ENCODE assay signal across 15 cellular contexts in the genomic region with DNA sequence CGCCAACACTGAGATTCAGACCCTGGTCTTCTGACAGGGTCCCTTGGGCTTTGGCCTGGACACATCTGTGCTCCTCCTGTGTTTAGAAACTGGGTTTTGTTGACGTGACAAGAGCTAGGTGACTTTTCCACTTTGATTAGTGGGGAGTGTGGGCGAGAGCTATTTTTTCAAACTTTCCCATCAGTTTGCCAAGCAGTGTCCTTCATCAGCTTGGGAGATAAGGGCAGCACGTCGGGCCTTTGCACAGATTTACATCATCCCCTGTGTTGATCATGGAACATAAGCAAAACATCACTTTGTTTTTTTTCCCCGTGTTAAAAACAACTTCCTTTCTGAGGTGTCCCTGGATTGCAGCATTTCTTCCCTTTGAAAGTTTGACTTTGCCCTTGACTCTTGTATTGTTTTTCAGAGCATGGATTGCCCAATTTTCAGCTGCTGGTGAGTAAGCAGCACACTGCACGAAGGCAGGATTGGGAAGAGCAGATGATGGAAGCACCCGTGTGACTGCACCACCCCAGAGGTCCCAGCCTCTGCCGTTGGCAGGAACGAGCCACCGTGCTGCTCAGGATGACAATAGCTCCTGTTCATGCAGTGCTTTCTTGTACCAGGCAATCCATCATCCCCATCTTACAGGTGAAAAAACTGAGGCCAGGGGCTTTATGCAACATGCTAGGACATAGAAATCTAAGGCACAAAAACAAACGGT. TPM values are rescaled to one million over a fixed set of nuclear protein-coding genes. Genes with fewer than 3 reads are reported as not detected.
DNase-seq lines count a peak whose midpoint lies in the region; ATAC-seq and TF ChIP-seq lines count a peak whose summit lies in the region.
"Had no signal": no experiment of that assay in that cellular context is flagged by ENCODE, and none has a peak within 500 bp of the region (broad histone marks: within the 10 kb centered on the region; RNA-seq: fewer than 3 reads in every experiment).

No MANE protein-coding gene starts in this region.

- in situ Hi-C loops in mammary epithelial cell (cut with MboI; ENCODE audit: low sequenced_read_pairs in 2 of 2) = no loop called here

- WGBS in mammary epithelial cell (ENCODE audit: low coverage, missing lambda C conversion rate) = 74% methylated on average over 10 of the region's 12 CpGs
- WGBS in hepatocyte (ENCODE audit: low lambda C conversion rate, missing lambda C conversion rate) = 74% methylated on average over 12 of the region's 12 CpGs

- H3K4me2 ChIP-seq in mammary epithelial cell (ENCODE audit: insufficient read depth, low read depth, low read length) (no peak overlapping the region), hepatocyte (no peak overlapping the region)
- H3K4me2 ChIP-seq: BLaER1 had no signal

- CTCF ChIA-PET in mammary epithelial cell (lab: Charles Lee; ENCODE audit: low non-redundant PET) = no interaction called here

- no peak overlapping the region for H3K27ac Mint-ChIP-seq in natural killer cell treated with Interleukin-12 subunit alpha and Interleukin-12 subunit beta and Interleukin-15 and Interleukin-18, amount 100 ng/mL, for 72 hours
- H3K27ac Mint-ChIP-seq: activated naive CD8-positive, alpha-beta T cell treated with anti-CD3 and anti-CD28 coated beads for 36 hours; stimulated activated naive B cell treated with anti-CD40 and anti-IgM and Interleukin-4, amounts not matched to agents 10 μg/mL and 1 μg/mL and 100 μg/mL, for 72 hours had no signal

- H3K36me3 ChIP-seq in mammary epithelial cell (ENCODE audit: insufficient read depth, low read length) = no peaks in the 10 kb centered on the region
- H3K36me3 ChIP-seq in hepatocyte (replicated peaks; ENCODE audit: insufficient read depth, low read depth) = no peaks in the 10 kb centered on the region
- H3K36me3 ChIP-seq: BLaER1 had no signal

- dilution Hi-C loops in mammary epithelial cell (cut with HindIII; ENCODE audit: low sequenced_read_pairs) = no loop called here

- BruUV-seq in mammary epithelial cell (replicated peaks; lab: Mats Ljungman, UMichigan) = no TSS peak

- H3K4me1 Mint-ChIP-seq in natural killer cell treated with Interleukin-12 subunit alpha and Interleukin-12 subunit beta and Interleukin-15 and Interleukin-18, amount 100 ng/mL, for 72 hours (ENCODE audit: low read depth in 2 of 2) = no peaks in the 10 kb centered on the region
- H3K4me1 Mint-ChIP-seq: activated naive CD8-positive, alpha-beta T cell treated with anti-CD3 and anti-CD28 coated beads for 36 hours; stimulated activated naive B cell treated with anti-CD40 and anti-IgM and Interleukin-4, amounts not matched to agents 10 μg/mL and 1 μg/mL and 100 μg/mL, for 72 hours had no signal

- H4K20me1 ChIP-seq in mammary epithelial cell (ENCODE audit: insufficient read depth, low read length) (no peaks in the 10 kb centered on the region), hepatocyte (ENCODE audit: insufficient read depth, poor library complexity, severe bottlenecking) (no peaks in the 10 kb centered on the region)
- H4K20me1 ChIP-seq: BLaER1 had no signal

- H3K79me2 ChIP-seq in mammary epithelial cell (ENCODE audit: insufficient read depth, low read length) = no peaks in the 10 kb centered on the region
- H3K79me2 ChIP-seq in hepatocyte = no peaks in the 10 kb centered on the region

- ATAC-seq in natural killer cell treated with Interleukin-12 subunit alpha and Interleukin-12 subunit beta and Interleukin-15 and Interleukin-18, amount 100 ng/mL, for 72 hours = no peak
- ATAC-seq: stimulated activated naive B cell treated with anti-CD40 and anti-IgM and Interleukin-4, amounts not matched to agents 10 μg/mL and 1 μg/mL and 100 μg/mL, for 72 hours had no signal

- H2AFZ ChIP-seq in mammary epithelial cell (ENCODE audit: low read depth, low read length) (no peak overlapping the region), hepatocyte (no peak overlapping the region)

- H3K27ac ChIP-seq in mammary epithelial cell (ENCODE audit: insufficient read depth, low read depth, low read length) (no peak overlapping the region), hepatocyte (peak overlapping the region; percentile 51)
- H3K27ac ChIP-seq: BLaER1, RWPE1 had no signal

- H3K4me3 ChIP-seq in AG09309 (ENCODE audit: control insufficient read depth, low read depth, low read length) (no peak overlapping the region), mammary epithelial cell (replicated peaks in 1 of 3; ENCODE audit: insufficient read depth in 1 of 3, low read depth in 2 of 3, low read length in 3 of 3) (no peak overlapping the region), hepatocyte (no peak overlapping the region)
- H3K4me3 ChIP-seq: BLaER1 had no signal

- H3K9me3 ChIP-seq in mammary epithelial cell (replicated peaks; ENCODE audit: insufficient read depth, low read length) (peaks cover 3% of the 10 kb centered on the region), hepatocyte (ENCODE audit: low read depth) (no peaks in the 10 kb centered on the region)

- no peak overlapping the region for H3K4me3 Mint-ChIP-seq in natural killer cell treated with Interleukin-12 subunit alpha and Interleukin-12 subunit beta and Interleukin-15 and Interleukin-18, amount 100 ng/mL, for 72 hours
- H3K4me3 Mint-ChIP-seq: activated naive CD8-positive, alpha-beta T cell treated with anti-CD3 and anti-CD28 coated beads for 36 hours; stimulated activated naive B cell treated with anti-CD40 and anti-IgM and Interleukin-4, amounts not matched to agents 10 μg/mL and 1 μg/mL and 100 μg/mL, for 72 hours had no signal

- TF ChIP-seq CTCF in AG09309 (IDR thresholded peaks at IDR 0.05; ENCODE audit: control insufficient read depth, insufficient read depth, low read depth, low read length, missing control alignments) (no peak), mammary epithelial cell (conservative IDR thresholded peaks at IDR 0.05 in 1 of 2, IDR thresholded peaks at IDR 0.05 in 1 of 2; ENCODE audit: extremely low read depth in 1 of 2, insufficient read depth in 1 of 2, low read depth in 1 of 2, low read length in 2 of 2) (no peak), hepatocyte (IDR thresholded peaks at IDR 0.05; ENCODE audit: poor library complexity) (no peak)

- no peak overlapping the region for H3K9ac ChIP-seq in mammary epithelial cell (ENCODE audit: insufficient read depth, low read length)
- H3K9ac ChIP-seq: BLaER1 had no signal

- no peaks in the 10 kb centered on the region for H3K9me3 Mint-ChIP-seq in natural killer cell treated with Interleukin-12 subunit alpha and Interleukin-12 subunit beta and Interleukin-15 and Interleukin-18, amount 100 ng/mL, for 72 hours

- DNase-seq in AG09309 (ENCODE audit: low read depth) (peak; percentile 83), HuH-7.5 (ENCODE audit: low spot score) (peak; percentile 42), mammary epithelial cell (peak; percentile 43), hepatocyte (ENCODE audit: low spot score) (peak; percentile 56), NCI-H1436 treated with DMSO at 0.1 percent for 48 hours (lab: John Stamatoyannopoulos, UW) (no peak), NOMO-1 treated with dmso at 0.1 percent for 144 hours (lab: John Stamatoyannopoulos, UW; ENCODE audit: unreplicated experiment) (no peak)
- DNase-seq in effector CD8-positive, alpha-beta T cell (lab: John Stamatoyannopoulos, UW) = no peak
- no peak for DNase-seq in natural killer cell treated with Interleukin-12 subunit alpha and Interleukin-12 subunit beta and Interleukin-15 and Interleukin-18, amount 100 ng/mL, for 72 hours (ENCODE audit: low spot score)
- DNase-seq: activated naive CD8-positive, alpha-beta T cell treated with anti-CD3 and anti-CD28 coated beads for 36 hours; stimulated activated CD4-positive, alpha-beta T cell treated with anti-CD3 and anti-CD28 coated beads, Interleukin-2, amount 100 ng/mL, for 48 hours; stimulated activated naive B cell treated with anti-CD40 and anti-IgM and Interleukin-4, amounts not matched to agents 10 μg/mL and 1 μg/mL and 100 μg/mL, for 72 hours had no signal

- H3K4me1 ChIP-seq in mammary epithelial cell (ENCODE audit: insufficient read depth, low read length) (peaks cover 11% of the 10 kb centered on the region), hepatocyte (ENCODE audit: insufficient read depth) (no peaks in the 10 kb centered on the region)
- H3K4me1 ChIP-seq: BLaER1 had no signal

- H3K9me2 ChIP-seq in hepatocyte (replicated peaks; ENCODE audit: insufficient read depth) = no peaks in the 10 kb centered on the region

- H3K27me3 Mint-ChIP-seq in natural killer cell treated with Interleukin-12 subunit alpha and Interleukin-12 subunit beta and Interleukin-15 and Interleukin-18, amount 100 ng/mL, for 72 hours = peaks cover 11 to 33% of the 10 kb centered on the region in 2 donors

- H3K27me3 ChIP-seq in mammary epithelial cell (ENCODE audit: insufficient read depth, low read length) (no peaks in the 10 kb centered on the region), hepatocyte (peaks cover 9% of the 10 kb centered on the region)
- H3K27me3 ChIP-seq: BLaER1 had no signal

- peaks cover 4% of the 10 kb centered on the region for H3K36me3 Mint-ChIP-seq in natural killer cell treated with Interleukin-12 subunit alpha and Interleukin-12 subunit beta and Interleukin-15 and Interleukin-18, amount 100 ng/mL, for 72 hours
- H3K36me3 Mint-ChIP-seq: activated naive CD8-positive, alpha-beta T cell treated with anti-CD3 and anti-CD28 coated beads for 36 hours had no signal

- intact Hi-C loops in mammary epithelial cell (cut with micrococcal nuclease) = no loop called here

RNA-seq across cellular contexts. Expression of a gene that starts 6.4 kb away (rescaled TPM):
- total RNA-seq in mammary epithelial cell (under 1 TPM in 1 of 2 donors, not detected in 1; under 0.01 TPM), hepatocyte (20.0 and 20.4 TPM in 2 replicates)
- polyA plus RNA-seq in mammary epithelial cell (not detected), hepatocyte (19.6 and 26.3 TPM in 2 replicates)
- polyA minus RNA-seq in mammary epithelial cell = not detected
- not detected for total RNA-seq in natural killer cell treated with Interleukin-12 subunit alpha and Interleukin-12 subunit beta and Interleukin-15 and Interleukin-18, amount 100 ng/mL, for 72 hours
- total RNA-seq: activated naive CD8-positive, alpha-beta T cell treated with anti-CD3 and anti-CD28 coated beads for 36 hours; mesenteric fat pad; posterior vena cava had no signal

RNA-seq across cellular contexts. Expression of a gene that starts 9.0 kb away (rescaled TPM):
- total RNA-seq in mammary epithelial cell = not detected
- not detected for polyA plus RNA-seq in mammary epithelial cell
- not detected for polyA minus RNA-seq in mammary epithelial cell
- total RNA-seq in hepatocyte = not detected in 2 replicates
- not detected in 2 replicates for polyA plus RNA-seq in hepatocyte
- total RNA-seq in natural killer cell treated with Interleukin-12 subunit alpha and Interleukin-12 subunit beta and Interleukin-15 and Interleukin-18, amount 100 ng/mL, for 72 hours = not detected
- total RNA-seq: activated naive CD8-positive, alpha-beta T cell treated with anti-CD3 and anti-CD28 coated beads for 36 hours; mesenteric fat pad; posterior vena cava had no signal

RNA-seq across cellular contexts. Expression of a gene that starts 39.2 kb away (rescaled TPM):
- total RNA-seq in mammary epithelial cell (1 to 10 TPM; 2.1 to 8.0 TPM), hepatocyte (573 and 632 TPM in 2 replicates)
- polyA plus RNA-seq in mammary epithelial cell (7.6 TPM), hepatocyte (268 and 355 TPM in 2 replicates)
- polyA minus RNA-seq in mammary epithelial cell = not detected
- total RNA-seq in natural killer cell treated with Interleukin-12 subunit alpha and Interleukin-12 subunit beta and Interleukin-15 and Interleukin-18, amount 100 ng/mL, for 72 hours = 1 to 10 TPM in 1 of 2 donors, not detected in 1; 1.7 TPM

Comparison
In these comparisons a context has a peak if more than half of its experiments do, and no peak if none do; other contexts are left out.
1. DNase-seq: peak in AG09309 (single experiment), HuH-7.5 (single experiment), mammary epithelial cell (single experiment) and hepatocyte (single experiment); none in effector CD8-positive, alpha-beta T cell (single experiment), natural killer cell treated with Interleukin-12 subunit alpha and Interleukin-12 subunit beta and Interleukin-15 and Interleukin-18, amount 100 ng/mL, for 72 hours (single experiment), NCI-H1436 treated with DMSO at 0.1 percent for 48 hours (single experiment) and NOMO-1 treated with dmso at 0.1 percent for 144 hours (single experiment).
2. RNA of a gene that starts 6.4 kb away (total RNA-seq): 20.0 to 20.4 TPM in hepatocyte; under 0.01 TPM in mammary epithelial cell and not detected in natural killer cell treated with Interleukin-12 subunit alpha and Interleukin-12 subunit beta and Interleukin-15 and Interleukin-18, amount 100 ng/mL, for 72 hours; every median in the first group is over 10 times any median in the second.
3. RNA of a gene that starts 39.2 kb away (total RNA-seq): 573 to 632 TPM in hepatocyte; 2.1 to 8.0 TPM in mammary epithelial cell and 1.7 TPM in natural killer cell treated with Interleukin-12 subunit alpha and Interleukin-12 subunit beta and Interleukin-15 and Interleukin-18, amount 100 ng/mL, for 72 hours; every median in the first group is over 10 times any median in the second.